ENCODE assay signal across 1 cellular context in genomic region chr20:50308166-50308512, GRCh38.
TF ChIP-seq lines count a peak whose summit lies in the region.

No MANE protein-coding gene starts in this region.

TF ChIP-seq in K562, 482 proteins besides CTCF, POLR2A, EP300 and RAD21 (continued from another document):
- TF ChIP-seq, protein P1, sequence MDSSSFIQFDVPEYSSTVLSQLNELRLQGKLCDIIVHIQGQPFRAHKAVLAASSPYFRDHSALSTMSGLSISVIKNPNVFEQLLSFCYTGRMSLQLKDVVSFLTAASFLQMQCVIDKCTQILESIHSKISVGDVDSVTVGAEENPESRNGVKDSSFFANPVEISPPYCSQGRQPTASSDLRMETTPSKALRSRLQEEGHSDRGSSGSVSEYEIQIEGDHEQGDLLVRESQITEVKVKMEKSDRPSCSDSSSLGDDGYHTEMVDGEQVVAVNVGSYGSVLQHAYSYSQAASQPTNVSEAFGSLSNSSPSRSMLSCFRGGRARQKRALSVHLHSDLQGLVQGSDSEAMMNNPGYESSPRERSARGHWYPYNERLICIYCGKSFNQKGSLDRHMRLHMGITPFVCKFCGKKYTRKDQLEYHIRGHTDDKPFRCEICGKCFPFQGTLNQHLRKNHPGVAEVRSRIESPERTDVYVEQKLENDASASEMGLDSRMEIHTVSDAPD (CRISPR knock-in tag; IDR thresholded peaks at IDR 0.05), result no peak
- no peak for TF ChIP-seq GTF3C2 (IDR thresholded peaks at IDR 0.05; ENCODE audit: borderline replicate concordance, extremely low read depth, insufficient read length)
- TF ChIP-seq TFAP4 (CRISPR knock-in tag; IDR thresholded peaks at IDR 0.05; ENCODE audit: borderline replicate concordance), result no peak
- TF ChIP-seq GTF2A2 (tag; IDR thresholded peaks at IDR 0.05), result no peak
- peak; percentile 69; the same call in 1 of the 2 replicates for TF ChIP-seq ESRRA (IDR thresholded peaks at IDR 0.05; ENCODE audit: borderline replicate concordance, low read depth)
- no peak for TF ChIP-seq ZNF668 (CRISPR knock-in tag; IDR thresholded peaks at IDR 0.05)
- TF ChIP-seq FOXA3 (CRISPR knock-in tag; conservative IDR thresholded peaks at IDR 0.05 in 1 of 2, IDR thresholded peaks at IDR 0.05 in 1 of 2), result peak in 1 of 2 experiments; percentile 53; a peak in 1 of 4 replicates
- TF ChIP-seq C11orf30 (IDR thresholded peaks at IDR 0.05; ENCODE audit: low read depth), result peak; percentile 13; the same call in 1 of the 2 replicates
- TF ChIP-seq SREBF1 (IDR thresholded peaks at IDR 0.05; ENCODE audit: borderline replicate concordance, low read depth, low read length), result no peak
TF ChIP-seq in K562: peak in this region for 3.
